ENCODE assay signal across 2 cellular contexts in the genomic region with DNA sequence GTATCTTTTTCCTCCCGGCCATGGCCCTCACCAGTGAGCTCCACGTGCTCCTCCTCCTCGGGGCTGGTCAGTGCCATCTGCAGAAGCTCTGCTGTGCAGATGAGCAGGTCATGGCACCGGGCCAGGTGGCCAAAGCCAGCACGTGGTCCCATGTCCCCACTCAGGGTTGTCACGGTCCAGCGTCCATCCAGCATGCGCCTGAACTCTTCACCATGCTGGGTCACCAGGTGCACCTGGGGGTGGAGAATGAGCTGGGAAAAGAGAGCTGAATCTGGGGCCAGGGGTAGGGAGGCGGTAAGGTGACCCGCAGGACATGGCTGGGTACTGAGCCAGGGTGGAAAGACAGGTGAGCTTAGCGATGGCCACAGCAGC.
TF ChIP-seq lines count a peak whose summit lies in the region.

No MANE protein-coding gene starts in this region.

TF ChIP-seq in SK-N-SH, 30 proteins besides CTCF, POLR2A, EP300 and RAD21 (continued from another document):
- TF ChIP-seq, protein P1, sequence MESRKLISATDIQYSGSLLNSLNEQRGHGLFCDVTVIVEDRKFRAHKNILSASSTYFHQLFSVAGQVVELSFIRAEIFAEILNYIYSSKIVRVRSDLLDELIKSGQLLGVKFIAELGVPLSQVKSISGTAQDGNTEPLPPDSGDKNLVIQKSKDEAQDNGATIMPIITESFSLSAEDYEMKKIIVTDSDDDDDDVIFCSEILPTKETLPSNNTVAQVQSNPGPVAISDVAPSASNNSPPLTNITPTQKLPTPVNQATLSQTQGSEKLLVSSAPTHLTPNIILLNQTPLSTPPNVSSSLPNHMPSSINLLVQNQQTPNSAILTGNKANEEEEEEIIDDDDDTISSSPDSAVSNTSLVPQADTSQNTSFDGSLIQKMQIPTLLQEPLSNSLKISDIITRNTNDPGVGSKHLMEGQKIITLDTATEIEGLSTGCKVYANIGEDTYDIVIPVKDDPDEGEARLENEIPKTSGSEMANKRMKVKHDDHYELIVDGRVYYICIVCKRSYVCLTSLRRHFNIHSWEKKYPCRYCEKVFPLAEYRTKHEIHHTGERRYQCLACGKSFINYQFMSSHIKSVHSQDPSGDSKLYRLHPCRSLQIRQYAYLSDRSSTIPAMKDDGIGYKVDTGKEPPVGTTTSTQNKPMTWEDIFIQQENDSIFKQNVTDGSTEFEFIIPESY (IDR thresholded peaks at IDR 0.05; ENCODE audit: borderline replicate concordance, low read depth), result no peak
- TF ChIP-seq NRF1 (IDR thresholded peaks at IDR 0.05; ENCODE audit: low read depth, low read length) (no peak), MEF2A (IDR thresholded peaks at IDR 0.05; ENCODE audit: borderline replicate concordance, low read depth) (no peak), JUND (IDR thresholded peaks at IDR 0.05) (no peak), RXRA (IDR thresholded peaks at IDR 0.05; ENCODE audit: borderline replicate concordance, low read depth) (no peak), REST (IDR thresholded peaks at IDR 0.05; ENCODE audit: low read depth, low read length) (no peak), SIN3A (IDR thresholded peaks at IDR 0.05; ENCODE audit: borderline replicate concordance, low read depth, low read length) (no peak), TCF12 (IDR thresholded peaks at IDR 0.05) (no peak), YY1 (IDR thresholded peaks at IDR 0.05; ENCODE audit: low read depth) (no peak), USF1 (IDR thresholded peaks at IDR 0.05; ENCODE audit: borderline replicate concordance, low read depth) (no peak)

TF ChIP-seq in SK-N-SH treated with all-trans-retinoic acid at 6 μM for 48 hours, 23 proteins besides CTCF, POLR2A, EP300 and RAD21:
- TF ChIP-seq, protein P2, sequence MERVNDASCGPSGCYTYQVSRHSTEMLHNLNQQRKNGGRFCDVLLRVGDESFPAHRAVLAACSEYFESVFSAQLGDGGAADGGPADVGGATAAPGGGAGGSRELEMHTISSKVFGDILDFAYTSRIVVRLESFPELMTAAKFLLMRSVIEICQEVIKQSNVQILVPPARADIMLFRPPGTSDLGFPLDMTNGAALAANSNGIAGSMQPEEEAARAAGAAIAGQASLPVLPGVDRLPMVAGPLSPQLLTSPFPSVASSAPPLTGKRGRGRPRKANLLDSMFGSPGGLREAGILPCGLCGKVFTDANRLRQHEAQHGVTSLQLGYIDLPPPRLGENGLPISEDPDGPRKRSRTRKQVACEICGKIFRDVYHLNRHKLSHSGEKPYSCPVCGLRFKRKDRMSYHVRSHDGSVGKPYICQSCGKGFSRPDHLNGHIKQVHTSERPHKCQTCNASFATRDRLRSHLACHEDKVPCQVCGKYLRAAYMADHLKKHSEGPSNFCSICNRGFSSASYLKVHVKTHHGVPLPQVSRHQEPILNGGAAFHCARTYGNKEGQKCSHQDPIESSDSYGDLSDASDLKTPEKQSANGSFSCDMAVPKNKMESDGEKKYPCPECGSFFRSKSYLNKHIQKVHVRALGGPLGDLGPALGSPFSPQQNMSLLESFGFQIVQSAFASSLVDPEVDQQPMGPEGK (CRISPR knock-in tag; IDR thresholded peaks at IDR 0.05; ENCODE audit: borderline replicate concordance), result no peak
- TF ChIP-seq ARNTL (CRISPR knock-in tag; IDR thresholded peaks at IDR 0.05; ENCODE audit: borderline replicate concordance, low read depth) (no peak), ZNF565 (CRISPR knock-in tag; conservative IDR thresholded peaks at IDR 0.05; ENCODE audit: low read depth) (no peak), ISL1 (CRISPR knock-in tag; IDR thresholded peaks at IDR 0.05) (no peak)
